In genomic region chr1:43796111-43796581, GRCh38 we compare ENCODE assay signal across 13 cellular contexts.
A peak's percentile ranks its signal among the peaks of the same experiment; 100 is the strongest.
DNase-seq lines count a peak whose midpoint lies in the region; ATAC-seq and TF ChIP-seq lines count a peak whose summit lies in the region.
"Had no signal": no experiment of that assay in that cellular context is flagged by ENCODE, and none has a peak within 500 bp of the region (broad histone marks: within the 10 kb centered on the region; RNA-seq: fewer than 3 reads in every experiment).

No MANE protein-coding gene starts in this region.

- no peak for ATAC-seq in HG02642 (IDR thresholded peaks at IDR 0.05; ENCODE audit: poor library complexity, unreplicated experiment)
- ATAC-seq: A549 had no signal

- TF ChIP-seq CTCF in fibroblast of the aortic adventitia (IDR thresholded peaks at IDR 0.05; ENCODE audit: insufficient read depth, low read length) = no peak

- DNase-seq in NCI-H2107 treated with DMSO at 0.1 percent for 48 hours (lab: John Stamatoyannopoulos, UW; ENCODE audit: unreplicated experiment) = peak; percentile 18
- DNase-seq in NCI-H2107 (lab: John Stamatoyannopoulos, UW) = no peak
- DNase-seq in OCI-M1 (lab: John Stamatoyannopoulos, UW) = peak; percentile 26
- peak; percentile 63 for DNase-seq in fibroblast of the aortic adventitia (ENCODE audit: low read depth)
- peak; percentile 18 for DNase-seq in superior temporal gyrus (ENCODE audit: extremely low spot score)
- no peak for DNase-seq in NCI-H748 (lab: John Stamatoyannopoulos, UW; ENCODE audit: unreplicated experiment)
- DNase-seq in NCI-H1436 treated with DMSO at 0.1 percent for 48 hours (lab: John Stamatoyannopoulos, UW) = no peak
- DNase-seq: erythroblast; stimulated activated CD8-positive, alpha-beta memory T cell treated with anti-CD3 and anti-CD28 coated beads, Interleukin-4, amount 100 ng/mL, for 48 hours; T-helper 1 cell had no signal

- H3K4me3 ChIP-seq in fibroblast of the aortic adventitia (ENCODE audit: low read depth, low read length) = no peak overlapping the region
- H3K4me3 ChIP-seq: A549, right atrium auricular region had no signal

Comparison
In these comparisons a context has a peak if more than half of its experiments do, and no peak if none do; other contexts are left out.
1. DNase-seq: peak in NCI-H2107 treated with DMSO at 0.1 percent for 48 hours (single experiment), OCI-M1 (single experiment), fibroblast of the aortic adventitia (single experiment) and superior temporal gyrus (single experiment); none in NCI-H2107 (single experiment), NCI-H748 (single experiment) and NCI-H1436 treated with DMSO at 0.1 percent for 48 hours (single experiment).